21 cellular contexts compared by ENCODE assay signal in the genomic region with DNA sequence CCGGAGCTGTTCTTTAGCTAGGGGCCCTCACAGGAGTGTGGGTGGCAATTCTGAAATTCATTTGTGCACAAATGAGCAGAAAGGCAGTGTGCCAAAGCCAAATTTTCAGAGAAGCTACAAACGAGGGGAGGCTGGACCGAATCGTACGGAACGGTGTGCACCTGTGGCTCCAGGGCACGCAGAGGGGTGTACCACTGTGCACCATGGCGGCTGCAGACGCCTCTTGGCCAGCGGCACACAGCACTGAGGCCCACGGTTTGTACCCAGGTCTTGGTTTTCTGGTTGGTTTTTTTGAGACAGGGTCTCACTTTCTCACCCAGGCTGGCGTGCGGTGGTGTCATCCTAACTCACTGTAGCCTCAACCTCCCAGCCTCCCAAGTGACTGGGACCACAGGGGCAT. TPM values are rescaled to one million over a fixed set of nuclear protein-coding genes. Genes with fewer than 3 reads are reported as not detected.
"Had no signal": no experiment of that assay in that cellular context is flagged by ENCODE, and none has a peak within 500 bp of the region (broad histone marks: within the 10 kb centered on the region; RNA-seq: fewer than 3 reads in every experiment).

No MANE protein-coding gene starts in this region.

- H3K4me3 Mint-ChIP-seq: activated CD4-positive, alpha-beta T cell treated with anti-CD3 and anti-CD28 coated beads for 36 hours; activated naive CD4-positive, alpha-beta T cell treated with anti-CD3 and anti-CD28 coated beads, Interleukin-2, amount 50 U/mL, for 24 hours; immature natural killer cell; memory B cell; stimulated activated naive CD8-positive, alpha-beta T cell treated with anti-CD3 and anti-CD28 coated beads, Interleukin-15, Interleukin-2, amounts not matched to agents 100 ng/mL and 50 ng/mL, for 24 hours; T-cell; WTC11 had no signal

- H3K4me3 ChIP-seq: adrenal gland, breast epithelium, coronary artery, esophagus muscularis mucosa, heart right ventricle, skin epidermis, tibial nerve had no signal

- H3K36me3 ChIP-seq: breast epithelium had no signal

- ATAC-seq: activated CD4-positive, alpha-beta T cell treated with anti-CD3 and anti-CD28 coated beads for 36 hours; heart right ventricle; left ventricle myocardium superior; T-cell; WTC11 had no signal

- H3K27ac ChIP-seq: adrenal gland, breast epithelium, coronary artery, esophagus muscularis mucosa, heart right ventricle, skin epidermis, tibial nerve had no signal

- H3K36me3 Mint-ChIP-seq: immature natural killer cell had no signal

- FAIRE-seq: astrocyte, urothelium cell line had no signal

- H3K27me3 ChIP-seq: adrenal gland, esophagus muscularis mucosa, heart right ventricle, tibial nerve had no signal

- H3K9me3 ChIP-seq: adrenal gland, breast epithelium, esophagus muscularis mucosa, heart right ventricle, tibial nerve had no signal

- H3K27ac Mint-ChIP-seq: activated CD4-positive, alpha-beta T cell treated with anti-CD3 and anti-CD28 coated beads for 36 hours; activated naive CD4-positive, alpha-beta T cell treated with anti-CD3 and anti-CD28 coated beads, Interleukin-2, amount 50 U/mL, for 24 hours; memory B cell; progenitor cell of endocrine pancreas; stimulated activated naive CD8-positive, alpha-beta T cell treated with anti-CD3 and anti-CD28 coated beads, Interleukin-15, Interleukin-2, amounts not matched to agents 100 ng/mL and 50 ng/mL, for 24 hours had no signal

- DNase-seq: activated CD4-positive, alpha-beta T cell treated with anti-CD3 and anti-CD28 coated beads for 36 hours; activated CD4-positive, alpha-beta T cell treated with anti-CD3 and anti-CD28 coated beads, Interleukin-2, amount 50 U/mL, for 48 hours; activated gamma-delta T cell; adrenal gland; heart right ventricle; immature natural killer cell; left ventricle myocardium superior; T-cell had no signal

- H3K27me3 Mint-ChIP-seq: activated CD4-positive, alpha-beta T cell treated with anti-CD3 and anti-CD28 coated beads for 36 hours; activated naive CD4-positive, alpha-beta T cell treated with anti-CD3 and anti-CD28 coated beads, Interleukin-2, amount 50 U/mL, for 24 hours; progenitor cell of endocrine pancreas; stimulated activated naive CD8-positive, alpha-beta T cell treated with anti-CD3 and anti-CD28 coated beads, Interleukin-15, Interleukin-2, amounts not matched to agents 100 ng/mL and 50 ng/mL, for 24 hours; T-cell had no signal

- H3K9me3 Mint-ChIP-seq: activated naive CD4-positive, alpha-beta T cell treated with anti-CD3 and anti-CD28 coated beads, Interleukin-2, amount 50 U/mL, for 24 hours; immature natural killer cell; memory B cell; stimulated activated naive CD8-positive, alpha-beta T cell treated with anti-CD3 and anti-CD28 coated beads, Interleukin-15, Interleukin-2, amounts not matched to agents 100 ng/mL and 50 ng/mL, for 24 hours; T-cell; WTC11 had no signal

RNA-seq across cellular contexts. Expression of a gene that starts 29.1 kb away (rescaled TPM):
- total RNA-seq: activated CD4-positive, alpha-beta T cell treated with anti-CD3 and anti-CD28 coated beads for 36 hours; heart right ventricle; left ventricle myocardium superior; mononuclear cell had no signal
- polyA plus RNA-seq: immature natural killer cell had no signal
